Comparison of ENCODE assay signal across 18 cellular contexts in genomic region chr14:60488175-60488574, GRCh38. TPM values are rescaled to one million over a fixed set of nuclear protein-coding genes. Genes with fewer than 3 reads are reported as not detected.
A peak's percentile ranks its signal among the peaks of the same experiment; 100 is the strongest.
DNase-seq lines count a peak whose midpoint lies in the region; ATAC-seq and TF ChIP-seq lines count a peak whose summit lies in the region.
"Had no signal": no experiment of that assay in that cellular context is flagged by ENCODE, and none has a peak within 500 bp of the region (broad histone marks: within the 10 kb centered on the region; RNA-seq: fewer than 3 reads in every experiment).

No MANE protein-coding gene starts in this region.

- in situ Hi-C loops in ACHN (cut with HindIII; ENCODE audit: low pct_ligation_motif_present, low pct_unique_long_range_greater_than_20kb, low sequenced_read_pairs) = no loop called here

- intact Hi-C loops in stomach (cut with DNase I; ENCODE audit: low total_unique reads) = no loop called here

- no peak overlapping the region for H3K9ac ChIP-seq in liver (ENCODE audit: low read depth in 1 of 2, low read length in 2 of 2)

- H3K4me3 ChIP-seq in RWPE2 (ENCODE audit: severe bottlenecking) = no peak overlapping the region
- no peak overlapping the region for H3K4me3 ChIP-seq in liver (ENCODE audit: low read depth in 1 of 3, low read length in 3 of 3)
- no peak overlapping the region for H3K4me3 ChIP-seq in stomach
- H3K4me3 ChIP-seq: lower lobe of right lung, Peyer's patch, thyroid gland had no signal

- peak; percentile 27 for DNase-seq in DMS 273 (lab: John Stamatoyannopoulos, UW; ENCODE audit: unreplicated experiment)
- DNase-seq in DMS 273 treated with DMSO at 0.1 percent for 48 hours (lab: John Stamatoyannopoulos, UW) = no peak
- DNase-seq in HT-29 (ENCODE audit: low spot score) = peak; percentile 1
- DNase-seq in RWPE2 (ENCODE audit: low spot score) = no peak
- DNase-seq in stomach = no peak
- no peak for DNase-seq in ACHN
- DNase-seq in natural killer cell treated with Interleukin-12 subunit alpha and Interleukin-12 subunit beta and Interleukin-15 and Interleukin-18, amount 100 ng/mL, for 72 hours (ENCODE audit: low spot score) = no peak
- DNase-seq: 8988T; activated naive CD4-positive, alpha-beta T cell treated with anti-CD3 and anti-CD28 coated beads, Interleukin-2, amount 10 ng/mL, durations not matched to agents 7 days and 5 days; lower lobe of right lung; Peyer's patch; T-helper 9 cell; thyroid gland had no signal

- H3K36me3 Mint-ChIP-seq in natural killer cell treated with Interleukin-12 subunit alpha and Interleukin-12 subunit beta and Interleukin-15 and Interleukin-18, amount 100 ng/mL, for 72 hours = no peaks in the 10 kb centered on the region
- H3K36me3 Mint-ChIP-seq: activated naive CD4-positive, alpha-beta T cell treated with anti-CD3 and anti-CD28 coated beads, Interleukin-2, amount 10 ng/mL, durations not matched to agents 7 days and 5 days had no signal

- peak; percentile 59; the same call in 2 of the 3 replicates for ATAC-seq in RWPE2 (ENCODE audit: low read depth)
- ATAC-seq in natural killer cell treated with Interleukin-12 subunit alpha and Interleukin-12 subunit beta and Interleukin-15 and Interleukin-18, amount 100 ng/mL, for 72 hours = no peak
- ATAC-seq: lower lobe of right lung had no signal

- no peak overlapping the region for H3K4me3 Mint-ChIP-seq in natural killer cell treated with Interleukin-12 subunit alpha and Interleukin-12 subunit beta and Interleukin-15 and Interleukin-18, amount 100 ng/mL, for 72 hours
- H3K4me3 Mint-ChIP-seq: activated naive CD4-positive, alpha-beta T cell treated with anti-CD3 and anti-CD28 coated beads, Interleukin-2, amount 10 ng/mL, durations not matched to agents 7 days and 5 days; central memory CD8-positive, alpha-beta T cell had no signal

- H3K27ac ChIP-seq in RWPE2 (ENCODE audit: poor library complexity, severe bottlenecking) (no peak overlapping the region), liver (ENCODE audit: low read depth in 1 of 2, low read length in 2 of 2) (no peak overlapping the region), stomach (no peak overlapping the region)
- H3K27ac ChIP-seq: lower lobe of right lung, neutrophil, Peyer's patch, thyroid gland had no signal

- no peaks in the 10 kb centered on the region for H3K4me1 Mint-ChIP-seq in natural killer cell treated with Interleukin-12 subunit alpha and Interleukin-12 subunit beta and Interleukin-15 and Interleukin-18, amount 100 ng/mL, for 72 hours (ENCODE audit: low read depth in 2 of 2)
- H3K4me1 Mint-ChIP-seq: central memory CD8-positive, alpha-beta T cell had no signal

- TF ChIP-seq RAD21 in liver (IDR thresholded peaks at IDR 0.05) = peak; percentile 41 to 51

- peaks cover 75% of the 10 kb centered on the region for H3K27me3 ChIP-seq in RWPE2 (ENCODE audit: insufficient read depth, poor library complexity, severe bottlenecking)
- peaks cover 0 to 22% (median 5%) of the 10 kb centered on the region in 4 donors for H3K27me3 ChIP-seq in liver (ENCODE audit: control insufficient read depth in 4 of 4, insufficient read depth in 4 of 4, low read length in 3 of 4)
- H3K27me3 ChIP-seq in stomach = peaks cover 0 to 79% (median 25%) of the 10 kb centered on the region in 3 donors

- H3K27ac Mint-ChIP-seq in natural killer cell treated with Interleukin-12 subunit alpha and Interleukin-12 subunit beta and Interleukin-15 and Interleukin-18, amount 100 ng/mL, for 72 hours = no peak overlapping the region
- H3K27ac Mint-ChIP-seq: activated naive CD4-positive, alpha-beta T cell treated with anti-CD3 and anti-CD28 coated beads, Interleukin-2, amount 10 ng/mL, durations not matched to agents 7 days and 5 days had no signal

- peaks cover 9% of the 10 kb centered on the region in 2 donors for H3K27me3 Mint-ChIP-seq in natural killer cell treated with Interleukin-12 subunit alpha and Interleukin-12 subunit beta and Interleukin-15 and Interleukin-18, amount 100 ng/mL, for 72 hours

- H3K4me1 ChIP-seq in RWPE2 (ENCODE audit: insufficient read depth, poor library complexity, severe bottlenecking) (no peaks in the 10 kb centered on the region), liver (ENCODE audit: control insufficient read depth in 4 of 4, insufficient read depth in 4 of 4, low read length in 3 of 4) (peaks cover 0 to 7% (median 0%) of the 10 kb centered on the region in 4 donors), stomach (peaks cover 0 to 14% (median 10%) of the 10 kb centered on the region in 4 donors)
- H3K4me1 ChIP-seq: lower lobe of right lung had no signal

- H3K9me3 ChIP-seq in RWPE2 (ENCODE audit: severe bottlenecking) = no peaks in the 10 kb centered on the region
- H3K9me3 ChIP-seq in liver (ENCODE audit: control insufficient read depth in 4 of 4, low read length in 3 of 4) = peaks cover 0 to 1% (median 0%) of the 10 kb centered on the region in 4 donors
- peaks cover 0 to 9% (median 3%) of the 10 kb centered on the region in 4 donors for H3K9me3 ChIP-seq in stomach
- H3K9me3 ChIP-seq: lower lobe of right lung, neutrophil, Peyer's patch, thyroid gland had no signal

- TF ChIP-seq EP300 in stomach (IDR thresholded peaks at IDR 0.05) = no peak

- peaks cover 3% of the 10 kb centered on the region for H3K9me3 Mint-ChIP-seq in natural killer cell treated with Interleukin-12 subunit alpha and Interleukin-12 subunit beta and Interleukin-15 and Interleukin-18, amount 100 ng/mL, for 72 hours
- H3K9me3 Mint-ChIP-seq: activated naive CD4-positive, alpha-beta T cell treated with anti-CD3 and anti-CD28 coated beads, Interleukin-2, amount 10 ng/mL, durations not matched to agents 7 days and 5 days; central memory CD8-positive, alpha-beta T cell had no signal

- peak; percentile 63 for TF ChIP-seq CTCF in RWPE2 (IDR thresholded peaks at IDR 0.05; ENCODE audit: poor library complexity, severe bottlenecking)
- TF ChIP-seq CTCF in liver (IDR thresholded peaks at IDR 0.05; ENCODE audit: low read depth, low read length, missing input control) = peak; percentile 7
- TF ChIP-seq CTCF in stomach (IDR thresholded peaks at IDR 0.05) = no peak

- H3K36me3 ChIP-seq in RWPE2 (ENCODE audit: low read depth) = no peaks in the 10 kb centered on the region
- H3K36me3 ChIP-seq in liver (ENCODE audit: control insufficient read depth in 4 of 4, insufficient read depth in 3 of 4, low read depth in 1 of 4, low read length in 3 of 4) = no peaks in the 10 kb centered on the region
- H3K36me3 ChIP-seq in stomach = no peaks in the 10 kb centered on the region
- H3K36me3 ChIP-seq: lower lobe of right lung, neutrophil, Peyer's patch, thyroid gland had no signal

- no peak for TF ChIP-seq POLR2A in stomach (IDR thresholded peaks at IDR 0.05)

TF ChIP-seq in liver, 16 proteins besides CTCF, POLR2A, EP300 and RAD21 (continues in another document):
- TF ChIP-seq, protein P1, sequence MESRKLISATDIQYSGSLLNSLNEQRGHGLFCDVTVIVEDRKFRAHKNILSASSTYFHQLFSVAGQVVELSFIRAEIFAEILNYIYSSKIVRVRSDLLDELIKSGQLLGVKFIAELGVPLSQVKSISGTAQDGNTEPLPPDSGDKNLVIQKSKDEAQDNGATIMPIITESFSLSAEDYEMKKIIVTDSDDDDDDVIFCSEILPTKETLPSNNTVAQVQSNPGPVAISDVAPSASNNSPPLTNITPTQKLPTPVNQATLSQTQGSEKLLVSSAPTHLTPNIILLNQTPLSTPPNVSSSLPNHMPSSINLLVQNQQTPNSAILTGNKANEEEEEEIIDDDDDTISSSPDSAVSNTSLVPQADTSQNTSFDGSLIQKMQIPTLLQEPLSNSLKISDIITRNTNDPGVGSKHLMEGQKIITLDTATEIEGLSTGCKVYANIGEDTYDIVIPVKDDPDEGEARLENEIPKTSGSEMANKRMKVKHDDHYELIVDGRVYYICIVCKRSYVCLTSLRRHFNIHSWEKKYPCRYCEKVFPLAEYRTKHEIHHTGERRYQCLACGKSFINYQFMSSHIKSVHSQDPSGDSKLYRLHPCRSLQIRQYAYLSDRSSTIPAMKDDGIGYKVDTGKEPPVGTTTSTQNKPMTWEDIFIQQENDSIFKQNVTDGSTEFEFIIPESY (IDR thresholded peaks at IDR 0.05) = no peak
- TF ChIP-seq FOXA1 (IDR thresholded peaks at IDR 0.05) = no peak
- TF ChIP-seq YY1 (IDR thresholded peaks at IDR 0.05) = no peak
- TF ChIP-seq HNF4G (IDR thresholded peaks at IDR 0.05) = no peak
- TF ChIP-seq, protein P2, sequence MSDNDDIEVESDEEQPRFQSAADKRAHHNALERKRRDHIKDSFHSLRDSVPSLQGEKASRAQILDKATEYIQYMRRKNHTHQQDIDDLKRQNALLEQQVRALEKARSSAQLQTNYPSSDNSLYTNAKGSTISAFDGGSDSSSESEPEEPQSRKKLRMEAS (IDR thresholded peaks at IDR 0.05) = no peak
- no peak for TF ChIP-seq FOXA2 (IDR thresholded peaks at IDR 0.05)
- TF ChIP-seq HNF4A (conservative IDR thresholded peaks at IDR 0.05) = no peak
- TF ChIP-seq GABPA (IDR thresholded peaks at IDR 0.05 in 1 of 2, conservative IDR thresholded peaks at IDR 0.05 in 1 of 2) = no peak
- no peak for TF ChIP-seq JUND (IDR thresholded peaks at IDR 0.05)
- TF ChIP-seq EGR1 (IDR thresholded peaks at IDR 0.05; ENCODE audit: low read depth in 2 of 2) = no peak
- TF ChIP-seq RXRA (IDR thresholded peaks at IDR 0.05) = no peak

RNA-seq across cellular contexts. Expression of gene C14orf39, which starts 2.3 kb away (rescaled TPM):
- not detected in 2 replicates for total RNA-seq in HT-29 (2014; rRNA removed; shearing (Covaris generic))
- total RNA-seq in liver (not detected), stomach (under 1 TPM in 1 of 5 donors, not detected in 4; 0.55 TPM)
- polyA plus RNA-seq in liver (not detected), stomach (not detected)
- total RNA-seq in natural killer cell treated with Interleukin-12 subunit alpha and Interleukin-12 subunit beta and Interleukin-15 and Interleukin-18, amount 100 ng/mL, for 72 hours = not detected
- total RNA-seq: activated CD8-positive, alpha-beta memory T cell treated with anti-CD3 and anti-CD28 coated beads for 36 hours; lower lobe of right lung; Peyer's patch had no signal

RNA-seq across cellular contexts. Expression of gene SIX6, which starts 20.8 kb away (rescaled TPM):
- not detected in 2 replicates for total RNA-seq in HT-29 (2014; rRNA removed; shearing (Covaris generic))
- total RNA-seq in liver (not detected), stomach (not detected)
- polyA plus RNA-seq in liver (not detected), stomach (not detected)
- total RNA-seq in natural killer cell treated with Interleukin-12 subunit alpha and Interleukin-12 subunit beta and Interleukin-15 and Interleukin-18, amount 100 ng/mL, for 72 hours = not detected
- total RNA-seq: activated CD8-positive, alpha-beta memory T cell treated with anti-CD3 and anti-CD28 coated beads for 36 hours; epithelial cell of proximal tubule; lower lobe of right lung; Peyer's patch; thyroid gland had no signal

Comparison
In these comparisons a context has a peak if more than half of its experiments do, and no peak if none do; other contexts are left out.
1. DNase-seq: peak in DMS 273 (single experiment) and HT-29 (single experiment); none in DMS 273 treated with DMSO at 0.1 percent for 48 hours (single experiment), RWPE2 (single experiment), stomach (single experiment), ACHN (single experiment) and natural killer cell treated with Interleukin-12 subunit alpha and Interleukin-12 subunit beta and Interleukin-15 and Interleukin-18, amount 100 ng/mL, for 72 hours (single experiment).
2. CTCF ChIP-seq: peak in RWPE2 (single experiment) and liver (single experiment); none in stomach (0 of 7).